In the genomic region with DNA sequence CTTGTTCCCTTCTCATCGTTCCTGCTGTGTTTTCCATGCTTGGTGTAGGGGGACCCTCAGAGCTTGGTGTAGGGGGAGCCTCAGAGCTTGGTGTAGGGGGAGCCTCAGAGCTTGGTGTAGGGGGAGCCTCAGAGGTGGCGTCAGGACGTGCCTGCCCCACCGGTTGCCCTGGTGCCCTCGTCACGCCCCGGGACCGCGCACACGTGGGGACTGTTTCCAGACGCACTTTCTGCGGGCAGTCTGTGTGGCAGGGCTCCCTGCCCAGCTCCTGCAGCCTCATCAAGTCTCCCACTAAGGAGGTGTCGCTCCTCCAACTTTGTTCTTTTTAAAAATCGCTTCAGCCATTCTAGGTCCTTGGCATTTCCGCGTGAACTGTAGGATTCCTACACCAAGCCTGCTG, we compare ENCODE assay signal across 18 cellular contexts. TPM values are rescaled to one million over a fixed set of nuclear protein-coding genes. Genes with fewer than 3 reads are reported as not detected.
A peak's percentile ranks its signal among the peaks of the same experiment; 100 is the strongest.
DNase-seq lines count a peak whose midpoint lies in the region; ATAC-seq and TF ChIP-seq lines count a peak whose summit lies in the region.
"Had no signal": no experiment of that assay in that cellular context is flagged by ENCODE, and none has a peak within 500 bp of the region (broad histone marks: within the 10 kb centered on the region; RNA-seq: fewer than 3 reads in every experiment).

No MANE protein-coding gene starts in this region.

- H3K23ac ChIP-seq in IMR-90 (ENCODE audit: low read depth, low read length): no peak overlapping the region

- CTCF ChIA-PET in IMR-90 (lab: Yijun Ruan, JAX): no interaction called here
- CTCF ChIA-PET in activated CD4-positive, alpha-beta T cell treated with anti-CD3 and anti-CD28 coated beads for 36 hours (lab: Charles Lee): no interaction called here

- no peak overlapping the region for H3K4ac ChIP-seq in IMR-90 (ENCODE audit: low read depth, low read length)

- H3K4me1 ChIP-seq in BLaER1 (peaks cover 87% of the 10 kb centered on the region), IMR-90 (ENCODE audit: control insufficient read depth, insufficient read depth, low read length) (peaks cover 11% of the 10 kb centered on the region), mucosa of descending colon (ENCODE audit: low read depth) (peaks cover 47% of the 10 kb centered on the region), aorta (ENCODE audit: control insufficient read depth in 1 of 2, insufficient read depth in 2 of 2, low read length in 2 of 2) (no peaks in the 10 kb centered on the region)

- H3K27ac ChIP-seq in BLaER1: peak overlapping the region; percentile 63
- no peak overlapping the region for H3K27ac ChIP-seq in IMR-90 (ENCODE audit: insufficient read depth, low read length)
- H3K27ac ChIP-seq in aorta (ENCODE audit: low read depth in 1 of 2, low read length in 2 of 2): no peak overlapping the region
- H3K27ac ChIP-seq: A549, SJCRH30 had no signal

- H3K18ac ChIP-seq in IMR-90 (ENCODE audit: low read depth, low read length): no peak overlapping the region

- no peak for ATAC-seq in IMR-90 (ENCODE audit: low read depth)
- ATAC-seq in mucosa of descending colon: no peak
- no peak for ATAC-seq in activated CD4-positive, alpha-beta T cell treated with anti-CD3 and anti-CD28 coated beads for 36 hours
- no peak for ATAC-seq in aorta (ENCODE audit: low FRiP score)
- ATAC-seq: A549 had no signal

- H3K9me3 Mint-ChIP-seq in endothelial cell (ENCODE audit: unreplicated experiment): no peaks in the 10 kb centered on the region
- no peaks in the 10 kb centered on the region for H3K9me3 Mint-ChIP-seq in activated CD4-positive, alpha-beta T cell treated with anti-CD3 and anti-CD28 coated beads for 36 hours (ENCODE audit: low read depth)
- H3K9me3 Mint-ChIP-seq: HFFc6, IgD-negative memory B cell had no signal

- BruUV-seq in IMR-90 (replicated peaks; lab: Mats Ljungman, UMichigan): no TSS peak

- H2AK9ac ChIP-seq in IMR-90 (replicated peaks; ENCODE audit: low read depth, low read length, poor library complexity): peak overlapping the region; percentile 65

- peaks cover 10% of the 10 kb centered on the region for H3K9me1 ChIP-seq in IMR-90 (ENCODE audit: insufficient read depth, low read length)

- no peak overlapping the region for H3K14ac ChIP-seq in IMR-90 (replicated peaks; ENCODE audit: low read depth, low read length)

- H2BK15ac ChIP-seq in IMR-90 (ENCODE audit: low read depth, low read length): no peak overlapping the region

- 83% methylated on average over 6 of the region's 16 CpGs; no CpG with 5 or more reads in 1 of the 2 experiments for WGBS in IMR-90 (ENCODE audit: extremely low coverage in 2 of 2, insufficient read length in 1 of 2), 2 experiments
- 84 to 91% methylated on average over 16 of the region's 16 CpGs for WGBS in aorta, 2 donors

- H3K9me3 ChIP-seq in BLaER1 (no peaks in the 10 kb centered on the region), IMR-90 (ENCODE audit: control insufficient read depth, insufficient read depth, low read length) (no peaks in the 10 kb centered on the region), mucosa of descending colon (no peaks in the 10 kb centered on the region), aorta (ENCODE audit: control insufficient read depth, low read length) (no peaks in the 10 kb centered on the region)
- H3K9me3 ChIP-seq: A549, SJCRH30 had no signal

- in situ Hi-C loops in IMR-90 (cut with MboI; ENCODE audit: low sequenced_read_pairs): no loop called here

- peaks cover 21 to 72% of the 10 kb centered on the region in 2 experiments; a peak in 3 of 4 replicates for H3K79me1 ChIP-seq in IMR-90 (ENCODE audit: low read depth in 1 of 2, low read length in 2 of 2)

- H3K9ac ChIP-seq in BLaER1 (no peak overlapping the region), IMR-90 (ENCODE audit: low read depth, low read length) (no peak overlapping the region)

- intact Hi-C loops in IMR-90 (cut with micrococcal nuclease) (no loop called here), mucosa of descending colon (cut with DNase I, micrococcal nuclease) (loop anchor here in 1 of 2 donors (10.0 kb wide), 1 partner anchor 48 kb away; the partner anchor contains the start of gene WDR45B), aorta (cut with DNase I) (no loop called here)
- intact Hi-C loops in activated CD4-positive, alpha-beta T cell treated with anti-CD3 and anti-CD28 coated beads for 36 hours (cut with DNase I, micrococcal nuclease): no loop called here

- no peak overlapping the region for H2AFZ ChIP-seq in IMR-90 (replicated peaks; ENCODE audit: low read length, poor library complexity)

- no peak for DNase-seq in IMR-90
- DNase-seq in endothelial cell (ENCODE audit: low spot score): no peak
- DNase-seq in mucosa of descending colon: peak in 2 of 3 donors; percentile 46 to 67
- no peak for DNase-seq in activated CD4-positive, alpha-beta T cell treated with anti-CD3 and anti-CD28 coated beads for 36 hours
- DNase-seq in medulla oblongata (ENCODE audit: extremely low spot score): no peak
- no peak for DNase-seq in aorta
- DNase-seq in stimulated activated CD4-positive, alpha-beta T cell treated with anti-CD3 and anti-CD28 coated beads, Interleukin-4, amount 100 ng/mL, for 1 hour: no peak
- DNase-seq: C1 segment of cervical spinal cord, HFFc6, MM.1S, NCI-H1092, NCI-H1436 treated with DMSO at 0.1 percent for 48 hours, NCI-H2029, NCI-H526, SJCRH30 had no signal

- no peak for TF ChIP-seq RAD21 in IMR-90 (IDR thresholded peaks at IDR 0.05; ENCODE audit: low read length)

- no peak overlapping the region for H2BK20ac ChIP-seq in IMR-90 (ENCODE audit: low read depth, low read length)

- peaks cover 37% of the 10 kb centered on the region for H4K20me1 ChIP-seq in BLaER1
- peaks cover 17% of the 10 kb centered on the region for H4K20me1 ChIP-seq in IMR-90 (ENCODE audit: insufficient read depth, low read length)

- H2BK5ac ChIP-seq in IMR-90 (ENCODE audit: low read depth, low read length, poor library complexity, severe bottlenecking): no peak overlapping the region

- H3K4me1 Mint-ChIP-seq in endothelial cell (ENCODE audit: unreplicated experiment): peaks cover 22% of the 10 kb centered on the region
- peaks cover 37% of the 10 kb centered on the region for H3K4me1 Mint-ChIP-seq in activated CD4-positive, alpha-beta T cell treated with anti-CD3 and anti-CD28 coated beads for 36 hours

- H2BK120ac ChIP-seq in IMR-90 (ENCODE audit: low read depth, low read length): no peak overlapping the region

- H3K36me3 ChIP-seq in BLaER1: peaks cover 72% of the 10 kb centered on the region
- H3K36me3 ChIP-seq in IMR-90 (ENCODE audit: control insufficient read depth, insufficient read depth, low read length): peaks cover 56% of the 10 kb centered on the region
- peaks cover 1% of the 10 kb centered on the region for H3K36me3 ChIP-seq in mucosa of descending colon (ENCODE audit: low read depth)
- no peaks in the 10 kb centered on the region for H3K36me3 ChIP-seq in aorta (ENCODE audit: control insufficient read depth in 1 of 2, insufficient read depth in 2 of 2, low read length in 1 of 2)

- H3K27me3 Mint-ChIP-seq in endothelial cell (ENCODE audit: unreplicated experiment): peaks cover 11% of the 10 kb centered on the region
- no peaks in the 10 kb centered on the region for H3K27me3 Mint-ChIP-seq in activated CD4-positive, alpha-beta T cell treated with anti-CD3 and anti-CD28 coated beads for 36 hours
- H3K27me3 Mint-ChIP-seq: IgD-negative memory B cell had no signal

- POLR2A ChIA-PET in IMR-90 (lab: Charles Lee; ENCODE audit: unreplicated experiment): no interaction called here
- POLR2A ChIA-PET in activated CD4-positive, alpha-beta T cell treated with anti-CD3 and anti-CD28 coated beads for 36 hours (lab: Charles Lee): no interaction called here

- H3K36me3 Mint-ChIP-seq in endothelial cell (ENCODE audit: low read depth, unreplicated experiment): peaks cover 30% of the 10 kb centered on the region
- peaks cover 34% of the 10 kb centered on the region for H3K36me3 Mint-ChIP-seq in activated CD4-positive, alpha-beta T cell treated with anti-CD3 and anti-CD28 coated beads for 36 hours (ENCODE audit: low read depth)
- H3K36me3 Mint-ChIP-seq: IgD-negative memory B cell had no signal

- peak overlapping the region; percentile 37 for H3K4me3 Mint-ChIP-seq in endothelial cell (ENCODE audit: unreplicated experiment)
- no peak overlapping the region for H3K4me3 Mint-ChIP-seq in activated CD4-positive, alpha-beta T cell treated with anti-CD3 and anti-CD28 coated beads for 36 hours
- H3K4me3 Mint-ChIP-seq: HFFc6 had no signal

- H4K91ac ChIP-seq in IMR-90 (ENCODE audit: insufficient read depth, low read depth, low read length): no peak overlapping the region

- no peak overlapping the region for H3K4me3 ChIP-seq in BLaER1
- no peak overlapping the region for H3K4me3 ChIP-seq in IMR-90 (ENCODE audit: insufficient read depth, low read depth, low read length)
- H3K4me3 ChIP-seq in mucosa of descending colon: no peak overlapping the region
- H3K4me3 ChIP-seq in aorta (ENCODE audit: low read length in 2 of 2): no peak overlapping the region
- H3K4me3 ChIP-seq: A549, SJCRH30 had no signal

- H3K4me2 ChIP-seq in BLaER1: peak overlapping the region; percentile 36
- no peak overlapping the region for H3K4me2 ChIP-seq in IMR-90 (ENCODE audit: low read depth, low read length)
- H3K4me2 ChIP-seq: A549 had no signal

- dilution Hi-C loops in IMR-90 (cut with HindIII; ENCODE audit: low sequenced_read_pairs, unreplicated experiment): no loop called here

- H2AK5ac ChIP-seq in IMR-90 (ENCODE audit: low read depth, low read length): no peak overlapping the region

- no peak overlapping the region for H3K27ac Mint-ChIP-seq in endothelial cell (ENCODE audit: unreplicated experiment)
- no peak overlapping the region for H3K27ac Mint-ChIP-seq in activated CD4-positive, alpha-beta T cell treated with anti-CD3 and anti-CD28 coated beads for 36 hours
- H3K27ac Mint-ChIP-seq: HFFc6, IgD-negative memory B cell had no signal

- H4K8ac ChIP-seq in IMR-90 (ENCODE audit: low read depth in 2 of 2, low read length in 2 of 2): no peak overlapping the region

- TF ChIP-seq CTCF in IMR-90 (conservative IDR thresholded peaks at IDR 0.05; ENCODE audit: low read depth, low read length) (no peak), endothelial cell (IDR thresholded peaks at IDR 0.05; ENCODE audit: unreplicated experiment) (no peak), mucosa of descending colon (IDR thresholded peaks at IDR 0.05) (no peak)

- H4K5ac ChIP-seq in IMR-90 (ENCODE audit: low read depth, low read length): no peak overlapping the region

- no peak overlapping the region for H3K56ac ChIP-seq in IMR-90 (ENCODE audit: extremely low read depth, insufficient read depth, low read length)

- TF ChIP-seq POLR2A in IMR-90 (IDR thresholded peaks at IDR 0.05; ENCODE audit: low read depth, low read length): no peak

- H3K27me3 ChIP-seq in BLaER1 (no peaks in the 10 kb centered on the region), IMR-90 (ENCODE audit: control insufficient read depth, insufficient read depth, low read length) (no peaks in the 10 kb centered on the region), aorta (ENCODE audit: control insufficient read depth in 1 of 2, insufficient read depth in 2 of 2, low read length in 1 of 2) (no peaks in the 10 kb centered on the region)
- H3K27me3 ChIP-seq: SJCRH30 had no signal

RNA-seq across cellular contexts. Expression of gene WDR45B, which starts 51.9 kb away (rescaled TPM):
- total RNA-seq in IMR-90 (2012; rRNA removed) (65.8 and 98.2 TPM in 2 replicates), endothelial cell (ENCODE audit: unreplicated experiment) (74.1 TPM), mucosa of descending colon (10 to 100 TPM; 69.0 to 76.0 (median 74.4) TPM), aorta (10 to 100 TPM; 60.4 to 75.4 TPM)
- polyA plus RNA-seq in IMR-90 (2012; rRNA removed) (99.1 and 110 TPM in 2 replicates), aorta (10 to 100 TPM; 34.7 to 54.4 TPM)
- 56.2 and 79.8 TPM in 2 replicates for polyA plus RNA-seq in IMR-90 (2012; cell fraction: cytosol; rRNA removed)
- 92.4 and 155 TPM in 2 replicates for polyA plus RNA-seq in IMR-90 (2012; cell fraction: nucleus; rRNA removed; ENCODE audit: low replicate concordance)
- total RNA-seq in activated CD4-positive, alpha-beta T cell treated with anti-CD3 and anti-CD28 coated beads for 36 hours: 10 to 100 TPM; 74.1 to 74.8 TPM

Comparison
In these comparisons a context has a peak if more than half of its experiments do, and no peak if none do; other contexts are left out.
1. DNase-seq: peak in mucosa of descending colon (2 of 3); none in IMR-90 (single experiment), endothelial cell (single experiment), activated CD4-positive, alpha-beta T cell treated with anti-CD3 and anti-CD28 coated beads for 36 hours (single experiment), medulla oblongata (single experiment), aorta (0 of 2) and stimulated activated CD4-positive, alpha-beta T cell treated with anti-CD3 and anti-CD28 coated beads, Interleukin-4, amount 100 ng/mL, for 1 hour (single experiment).